Comparison of ENCODE assay signal across 17 cellular contexts in the genomic region with DNA sequence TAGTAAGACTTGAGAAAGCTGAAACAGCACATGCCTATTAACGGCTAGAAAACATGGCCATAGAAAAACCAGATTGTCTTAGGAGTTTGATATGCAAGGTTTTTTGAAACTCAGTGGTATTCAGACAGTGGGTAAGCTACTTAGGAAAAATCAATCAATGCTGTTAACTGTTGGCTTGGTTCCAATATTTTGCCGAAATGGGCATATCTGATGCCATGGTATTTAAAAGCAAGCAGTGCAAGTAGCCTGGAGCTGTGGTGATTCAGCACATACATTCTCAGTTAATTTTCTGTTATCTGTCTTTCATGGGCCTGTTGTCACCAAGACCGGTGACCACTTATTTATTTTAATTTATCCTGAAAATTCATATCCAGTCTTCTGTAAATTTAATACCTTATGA.
"Had no signal": no experiment of that assay in that cellular context is flagged by ENCODE, and none has a peak within 500 bp of the region (broad histone marks: within the 10 kb centered on the region; RNA-seq: fewer than 3 reads in every experiment).

No MANE protein-coding gene starts in this region.

- ATAC-seq: left ventricle myocardium superior; mucosa of descending colon; naive thymus-derived CD4-positive, alpha-beta T cell; pancreas; stimulated activated memory B cell treated with anti-CD40 and anti-IgM and Interleukin-4, amounts not matched to agents 10 μg/mL and 1 μg/mL and 100 μg/mL, for 72 hours had no signal

- FAIRE-seq: pancreas had no signal

- DNase-seq: activated CD4-positive, alpha-beta T cell treated with anti-CD3 and anti-CD28 coated beads, Interleukin-2, amount 10 ng/mL, durations not matched to agents 7 days and 5 days; activated CD4-positive, CD25-positive, alpha-beta regulatory T cell; activated CD8-positive, alpha-beta memory T cell treated with anti-CD3 and anti-CD28 coated beads for 24 hours; activated naive CD4-positive, alpha-beta T cell treated with Interleukin-2 at 50 U/mL for 16 hours; aorta; cerebellar nuclear complex; effector memory CD4-positive, alpha-beta T cell; foreskin melanocyte; kidney glomerular epithelial cell; left ventricle myocardium superior; mucosa of descending colon; naive thymus-derived CD4-positive, alpha-beta T cell; pancreas; retina; stimulated activated CD4-positive, alpha-beta T cell treated with anti-CD3 and anti-CD28 coated beads, Interleukin-2, amount 100 ng/mL, for 48 hours had no signal

- H3K4me3 ChIP-seq: breast epithelium, mucosa of descending colon, pancreas had no signal
